Comparison of ENCODE assay signal across 8 cellular contexts in genomic region chrX:132612990-132613564, GRCh38.
DNase-seq lines count a peak whose midpoint lies in the region; ATAC-seq and TF ChIP-seq lines count a peak whose summit lies in the region.

No MANE protein-coding gene starts in this region.

- H3K27ac ChIP-seq in PC-3 (ENCODE audit: low read length) (no peak overlapping the region), smooth muscle cell (ENCODE audit: low read depth) (no peak overlapping the region)

- intact Hi-C loops in PC-3 (cut with micrococcal nuclease) (loop anchor here (1.0 to 10.0 kb wide), 3 partner anchors 122 to 786 kb away; no protein-coding TSS in a partner anchor), left cardiac atrium (cut with DNase I) (loop anchor here (5.0 to 10.0 kb wide), 3 partner anchors 321 to 518 kb away; no protein-coding TSS in a partner anchor)

- H3K27me3 ChIP-seq in GM06990 (replicated peaks; ENCODE audit: control insufficient read depth, insufficient read depth, low read length) = no peaks in the 10 kb centered on the region
- H3K27me3 ChIP-seq in PC-3 (ENCODE audit: low read length) = no peaks in the 10 kb centered on the region
- H3K27me3 ChIP-seq in smooth muscle cell (ENCODE audit: low read depth) = no peaks in the 10 kb centered on the region

- WGBS in smooth muscle cell (ENCODE audit: low lambda C conversion rate) = 56% methylated on average over 7 of the region's 7 CpGs

- peak; percentile 67 for TF ChIP-seq CTCF in GM06990 (IDR thresholded peaks at IDR 0.05; ENCODE audit: insufficient read depth, low read length, poor library complexity, severe bottlenecking)
- peak; percentile 80; the same call in 1 of the 2 replicates for TF ChIP-seq CTCF in PC-3 (conservative IDR thresholded peaks at IDR 0.05; ENCODE audit: low read depth, low read length)
- TF ChIP-seq CTCF in smooth muscle cell (IDR thresholded peaks at IDR 0.05; ENCODE audit: borderline replicate concordance, insufficient read depth, poor library complexity, severe bottlenecking) = peak; percentile 58

- peak; percentile 77 for ATAC-seq in HG02885 (IDR thresholded peaks at IDR 0.05; ENCODE audit: poor library complexity, unreplicated experiment)
- no peak; the same call in 1 of the 2 replicates for ATAC-seq in PC-3
- ATAC-seq in left cardiac atrium = no peak
- no peak for ATAC-seq in HG03457 (IDR thresholded peaks at IDR 0.05; ENCODE audit: unreplicated experiment)

- no peaks in the 10 kb centered on the region for H3K4me1 ChIP-seq in PC-3 (ENCODE audit: insufficient read depth, low read length)
- no peaks in the 10 kb centered on the region for H3K4me1 ChIP-seq in smooth muscle cell (ENCODE audit: low read depth)

- no peaks in the 10 kb centered on the region for H3K79me2 ChIP-seq in PC-3 (ENCODE audit: low read length)
- H3K79me2 ChIP-seq in smooth muscle cell (ENCODE audit: low read depth) = no peaks in the 10 kb centered on the region

- H3F3A ChIP-seq in PC-3 (ENCODE audit: low read length, unreplicated experiment) = no peaks in the 10 kb centered on the region
- no peaks in the 10 kb centered on the region for H3F3A ChIP-seq in smooth muscle cell (ENCODE audit: low read depth)

- CTCF ChIA-PET in PC-3 (lab: Charles Lee) = interaction anchor here (1.5 to 2.8 kb wide), 2 partner anchors 320 to 521 kb away, joined by 7 to 18 read pairs; no protein-coding TSS in a partner anchor

- no peaks in the 10 kb centered on the region for H3K9me2 ChIP-seq in PC-3 (replicated peaks; ENCODE audit: low read length)

- no peaks in the 10 kb centered on the region for H3K9me3 ChIP-seq in PC-3 (ENCODE audit: low read length)
- H3K9me3 ChIP-seq in smooth muscle cell (replicated peaks; ENCODE audit: low read depth) = no peaks in the 10 kb centered on the region

- H3K4me3 ChIP-seq in GM06990 (replicated peaks; ENCODE audit: low read depth, low read length) (no peak overlapping the region), PC-3 (ENCODE audit: low read length) (no peak overlapping the region), smooth muscle cell (no peak overlapping the region)

- no TSS peak for BruUV-seq in PC-3 (replicated peaks; lab: Mats Ljungman, UMichigan)

- no peaks in the 10 kb centered on the region for H4K20me1 ChIP-seq in PC-3 (ENCODE audit: low read length)
- H4K20me1 ChIP-seq in smooth muscle cell (ENCODE audit: low read depth) = no peaks in the 10 kb centered on the region

- H2AFZ ChIP-seq in PC-3 (ENCODE audit: low read length) = no peak overlapping the region; the same call in 1 of the 2 replicates
- no peak overlapping the region for H2AFZ ChIP-seq in smooth muscle cell (ENCODE audit: low read depth)

- H3K36me3 ChIP-seq in GM06990 (ENCODE audit: control insufficient read depth, insufficient read depth, low read length) (no peaks in the 10 kb centered on the region), PC-3 (ENCODE audit: low read depth, low read length) (no peaks in the 10 kb centered on the region), smooth muscle cell (ENCODE audit: low read depth) (no peaks in the 10 kb centered on the region)

- DNase-seq in GM06990 (ENCODE audit: extremely low read depth, insufficient read length) (no peak), PC-3 (peak; percentile 61), left cardiac atrium (peak; percentile 47), smooth muscle cell (lab: John Stamatoyannopoulos, UW; ENCODE audit: unreplicated experiment) (peak; percentile 2), NCI-H1048 (lab: John Stamatoyannopoulos, UW) (no peak)
- DNase-seq in activated naive CD4-positive, alpha-beta T cell treated with Interleukin-2 at 50 U/mL for 16 hours = peak; percentile 32

- H3K4me2 ChIP-seq in PC-3 (ENCODE audit: low read length) (no peak overlapping the region), smooth muscle cell (no peak overlapping the region)

- no peak overlapping the region for H3K9ac ChIP-seq in PC-3 (ENCODE audit: low read length)
- H3K9ac ChIP-seq in smooth muscle cell (ENCODE audit: low read depth) = no peak overlapping the region

- POLR2A ChIA-PET in PC-3 (lab: Charles Lee; ENCODE audit: unreplicated experiment) = no interaction called here

Comparison
In these comparisons a context has a peak if more than half of its experiments do, and no peak if none do; other contexts are left out.
1. DNase-seq: peak in PC-3 (single experiment), activated naive CD4-positive, alpha-beta T cell treated with Interleukin-2 at 50 U/mL for 16 hours (single experiment), left cardiac atrium (single experiment) and smooth muscle cell (single experiment); none in GM06990 (single experiment) and NCI-H1048 (single experiment).
2. Peak in every context shown above with its lines, with median percentiles within 50 percentile points of each other: CTCF ChIP-seq.